Comparison of ENCODE assay signal across 14 cellular contexts in the genomic region with DNA sequence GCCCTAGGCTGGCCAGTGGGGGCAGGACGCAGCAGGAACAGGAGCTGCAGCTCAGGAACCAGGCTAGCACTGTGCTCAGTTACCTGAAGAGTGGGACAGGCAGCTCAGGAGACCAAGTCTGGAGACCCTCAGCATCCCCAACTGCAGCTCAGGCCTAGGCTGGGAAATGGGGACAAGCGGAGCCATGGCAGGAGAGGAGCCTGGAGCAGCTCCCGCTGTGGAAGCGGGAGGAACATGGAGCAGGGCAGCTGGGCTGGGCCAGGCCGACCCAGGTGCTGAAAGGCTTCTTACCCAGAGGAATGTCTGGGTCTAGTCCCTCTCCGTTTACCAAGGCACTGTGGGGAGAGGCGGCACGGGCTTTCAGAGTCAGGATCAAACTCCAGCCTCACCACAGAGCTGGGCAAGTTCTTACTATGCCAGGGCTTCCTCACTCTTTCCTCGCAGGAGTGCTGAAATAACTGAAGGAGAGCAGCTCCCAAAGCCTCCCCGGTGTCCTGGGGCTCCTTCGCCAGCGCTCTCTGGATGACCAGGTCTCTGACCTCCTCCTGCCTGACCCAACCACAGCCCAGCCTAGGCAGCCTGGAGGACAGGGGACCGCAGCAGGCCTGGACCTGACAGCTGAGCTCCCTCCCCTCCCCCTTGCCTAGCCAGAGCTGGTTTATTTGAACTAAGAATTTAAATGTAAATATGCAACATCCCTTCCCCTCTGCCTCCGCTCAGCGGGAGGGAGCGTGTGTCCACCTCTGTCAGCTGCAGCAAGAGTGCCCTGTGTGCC.
DNase-seq lines count a peak whose midpoint lies in the region; ATAC-seq and TF ChIP-seq lines count a peak whose summit lies in the region.
"Had no signal": no experiment of that assay in that cellular context is flagged by ENCODE, and none has a peak within 500 bp of the region (broad histone marks: within the 10 kb centered on the region; RNA-seq: fewer than 3 reads in every experiment).

No MANE protein-coding gene starts in this region.

- DNase-seq in heart right ventricle = no peak
- DNase-seq in Right ventricle myocardium inferior (ENCODE audit: missing footprints) = no peak
- DNase-seq in WTC11 (ENCODE audit: low spot score) = peak; percentile 52
- no peak for DNase-seq in mesendoderm
- DNase-seq in aorta = no peak
- no peak for DNase-seq in erythroblast (lab: John Stamatoyannopoulos, UW)
- no peak for DNase-seq in pons (ENCODE audit: low spot score)
- DNase-seq: ACHN; activated CD8-positive, alpha-beta T cell treated with anti-CD3 and anti-CD28 coated beads for 36 hours; activated naive CD4-positive, alpha-beta T cell treated with anti-CD3 and anti-CD28 coated beads for 36 hours; left lung had no signal

- no peak overlapping the region for H3K27ac ChIP-seq in heart right ventricle
- H3K27ac ChIP-seq in mesendoderm (ENCODE audit: low read depth, low read length) = no peak overlapping the region
- H3K27ac ChIP-seq in aorta (ENCODE audit: low read depth in 1 of 2, low read length in 2 of 2) = peak overlapping the region; percentile 78 to 97
- H3K27ac ChIP-seq: left lung, suprapubic skin had no signal

- H3K36me3 Mint-ChIP-seq in WTC11 = peaks cover 11% of the 10 kb centered on the region

- H2AK5ac ChIP-seq in mesendoderm (ENCODE audit: low read length) = no peak overlapping the region

- peaks cover 0 to 34% (median 8%) of the 10 kb centered on the region in 9 donors for H3K4me1 ChIP-seq in heart right ventricle
- peaks cover 14% of the 10 kb centered on the region for H3K4me1 ChIP-seq in mesendoderm (ENCODE audit: control insufficient read depth, low read depth, low read length)
- peaks cover 0 to 10% of the 10 kb centered on the region in 2 donors for H3K4me1 ChIP-seq in aorta (ENCODE audit: control insufficient read depth in 1 of 2, insufficient read depth in 2 of 2, low read length in 2 of 2)
- H3K4me1 ChIP-seq: left lung had no signal

- H3K4me2 ChIP-seq in mesendoderm (ENCODE audit: low read length) = no peak overlapping the region

- peak overlapping the region; percentile 13 for H3K4me3 Mint-ChIP-seq in WTC11
- H3K4me3 Mint-ChIP-seq: activated CD8-positive, alpha-beta T cell treated with anti-CD3 and anti-CD28 coated beads for 36 hours; activated naive CD4-positive, alpha-beta T cell treated with anti-CD3 and anti-CD28 coated beads for 36 hours had no signal

- ATAC-seq in heart right ventricle (peak in 5 of 8 donors; percentile 14 to 40 (median 26)), Right ventricle myocardium inferior (no peak), WTC11 (peak; percentile 62), aorta (ENCODE audit: low FRiP score) (peak; percentile 36), HG03045 (IDR thresholded peaks at IDR 0.05; ENCODE audit: unreplicated experiment) (no peak)
- ATAC-seq: activated CD8-positive, alpha-beta T cell treated with anti-CD3 and anti-CD28 coated beads for 36 hours; left lung had no signal

- H3K9me3 ChIP-seq in heart right ventricle = no peaks in the 10 kb centered on the region
- no peaks in the 10 kb centered on the region for H3K9me3 ChIP-seq in aorta (ENCODE audit: control insufficient read depth, low read length)
- H3K9me3 ChIP-seq: left lung, ovary, suprapubic skin had no signal

- intact Hi-C loops in heart right ventricle (cut with DNase I) = no loop called here
- intact Hi-C loops in Right ventricle myocardium inferior (cut with DNase I) = no loop called here
- intact Hi-C loops in aorta (cut with DNase I) = loop anchor here in 1 of 2 donors (2.0 kb wide), 1 partner anchor 18 kb away; no protein-coding TSS in a partner anchor

- H3K27me3 ChIP-seq in heart right ventricle = peaks cover 0 to 14% (median 0%) of the 10 kb centered on the region in 7 donors
- H3K27me3 ChIP-seq in mesendoderm (ENCODE audit: insufficient read depth, low read length, poor library complexity) = no peaks in the 10 kb centered on the region
- H3K27me3 ChIP-seq in aorta (ENCODE audit: control insufficient read depth in 1 of 2, insufficient read depth in 2 of 2, low read length in 1 of 2) = no peaks in the 10 kb centered on the region
- H3K27me3 ChIP-seq: left lung, ovary, suprapubic skin had no signal

- H3K79me2 ChIP-seq in mesendoderm (ENCODE audit: control insufficient read depth, insufficient read depth, low read length) = no peaks in the 10 kb centered on the region

- peak overlapping the region; percentile 1 for H3K18ac ChIP-seq in mesendoderm (ENCODE audit: low read length)

- H2BK15ac ChIP-seq in mesendoderm (replicated peaks; ENCODE audit: low read depth) = no peak overlapping the region

- POLR2A ChIA-PET in WTC11 (lab: Charles Lee) = no interaction called here

- peaks cover 53% of the 10 kb centered on the region for H3K4me1 Mint-ChIP-seq in WTC11

- H3K23ac ChIP-seq in mesendoderm (ENCODE audit: low read length) = no peak overlapping the region

- peaks cover 14% of the 10 kb centered on the region for H3K9me3 Mint-ChIP-seq in WTC11
- H3K9me3 Mint-ChIP-seq: activated CD8-positive, alpha-beta T cell treated with anti-CD3 and anti-CD28 coated beads for 36 hours; activated naive CD4-positive, alpha-beta T cell treated with anti-CD3 and anti-CD28 coated beads for 36 hours had no signal

- CTCF ChIA-PET in WTC11 (lab: Charles Lee) = interaction anchor here (0.5 to 1.4 kb wide), 5 partner anchors 17 to 292 kb away, joined by 3 to 5 read pairs (median 4); no protein-coding TSS in a partner anchor

- peaks cover 8% of the 10 kb centered on the region for H3K27me3 Mint-ChIP-seq in WTC11 (ENCODE audit: low read depth)
- H3K27me3 Mint-ChIP-seq: activated CD8-positive, alpha-beta T cell treated with anti-CD3 and anti-CD28 coated beads for 36 hours had no signal

- H4K5ac ChIP-seq in mesendoderm (ENCODE audit: low read length) = no peak overlapping the region

- H3K4ac ChIP-seq in mesendoderm (ENCODE audit: low read depth, low read length) = peak overlapping the region; percentile 10

- no peaks in the 10 kb centered on the region for H3K79me1 ChIP-seq in mesendoderm (ENCODE audit: low read length)

- TF ChIP-seq CTCF in heart right ventricle (IDR thresholded peaks at IDR 0.05) = no peak
- TF ChIP-seq CTCF in WTC11 (IDR thresholded peaks at IDR 0.05) = no peak

- WGBS in heart right ventricle, 2 donors = 80 to 82% methylated on average over 16 of the region's 16 CpGs
- no CpG with 5 or more reads among the region's 16 CpGs for WGBS in mesendoderm (ENCODE audit: extremely low coverage, insufficient coverage, low lambda C conversion rate)
- 60 to 72% methylated on average over 16 of the region's 16 CpGs for WGBS in aorta, 2 donors

- TF ChIP-seq POLR2A in erythroblast (IDR thresholded peaks at IDR 0.05; ENCODE audit: low read length) = no peak

- no peak overlapping the region for H2BK5ac ChIP-seq in mesendoderm (ENCODE audit: low read length)

- peak overlapping the region; percentile 40 for H3K56ac ChIP-seq in mesendoderm (ENCODE audit: low read length)

- 0 out of 2 replicates have a peak overlapping the region, but pooled peaks have one; percentile 51 for H3K27ac Mint-ChIP-seq in WTC11
- H3K27ac Mint-ChIP-seq: activated CD8-positive, alpha-beta T cell treated with anti-CD3 and anti-CD28 coated beads for 36 hours; activated naive CD4-positive, alpha-beta T cell treated with anti-CD3 and anti-CD28 coated beads for 36 hours had no signal

- H3K36me3 ChIP-seq in heart right ventricle (no peaks in the 10 kb centered on the region), mesendoderm (ENCODE audit: control insufficient read depth, insufficient read depth, low read length) (no peaks in the 10 kb centered on the region), aorta (ENCODE audit: control insufficient read depth in 1 of 2, insufficient read depth in 2 of 2, low read length in 1 of 2) (no peaks in the 10 kb centered on the region)
- H3K36me3 ChIP-seq: left lung, ovary, suprapubic skin had no signal

- H4K8ac ChIP-seq in mesendoderm (ENCODE audit: low read depth, low read length) = no peak overlapping the region

- no peak overlapping the region for H3K9ac ChIP-seq in mesendoderm (ENCODE audit: low read length)

- H3K4me3 ChIP-seq in heart right ventricle = no peak overlapping the region
- no peak overlapping the region for H3K4me3 ChIP-seq in mesendoderm (ENCODE audit: low read length)
- no peak overlapping the region for H3K4me3 ChIP-seq in aorta (ENCODE audit: low read length in 2 of 2)
- H3K4me3 ChIP-seq: left lung, ovary, suprapubic skin had no signal

- no peak overlapping the region for H2BK120ac ChIP-seq in mesendoderm (ENCODE audit: low read depth, low read length)

TF ChIP-seq in WTC11, 78 proteins besides CTCF, POLR2A, EP300 and RAD21 (continues in another document):
- TF ChIP-seq CBFB (CRISPR knock-in tag; IDR thresholded peaks at IDR 0.05; ENCODE audit: low read depth) (no peak), JAZF1 (CRISPR knock-in tag; IDR thresholded peaks at IDR 0.05) (no peak), ZNF263 (CRISPR knock-in tag; IDR thresholded peaks at IDR 0.05; ENCODE audit: low read depth) (no peak), FOXP1 (CRISPR knock-in tag; IDR thresholded peaks at IDR 0.05; ENCODE audit: borderline replicate concordance) (0 out of 2 replicates have a peak, but pooled peaks have one; percentile 26), ZNF138 (CRISPR knock-in tag; conservative IDR thresholded peaks at IDR 0.05) (no peak)
- TF ChIP-seq, protein P1, sequence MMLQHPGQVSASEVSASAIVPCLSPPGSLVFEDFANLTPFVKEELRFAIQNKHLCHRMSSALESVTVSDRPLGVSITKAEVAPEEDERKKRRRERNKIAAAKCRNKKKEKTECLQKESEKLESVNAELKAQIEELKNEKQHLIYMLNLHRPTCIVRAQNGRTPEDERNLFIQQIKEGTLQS (CRISPR knock-in tag; conservative IDR thresholded peaks at IDR 0.05) = no peak
- TF ChIP-seq, protein P2, sequence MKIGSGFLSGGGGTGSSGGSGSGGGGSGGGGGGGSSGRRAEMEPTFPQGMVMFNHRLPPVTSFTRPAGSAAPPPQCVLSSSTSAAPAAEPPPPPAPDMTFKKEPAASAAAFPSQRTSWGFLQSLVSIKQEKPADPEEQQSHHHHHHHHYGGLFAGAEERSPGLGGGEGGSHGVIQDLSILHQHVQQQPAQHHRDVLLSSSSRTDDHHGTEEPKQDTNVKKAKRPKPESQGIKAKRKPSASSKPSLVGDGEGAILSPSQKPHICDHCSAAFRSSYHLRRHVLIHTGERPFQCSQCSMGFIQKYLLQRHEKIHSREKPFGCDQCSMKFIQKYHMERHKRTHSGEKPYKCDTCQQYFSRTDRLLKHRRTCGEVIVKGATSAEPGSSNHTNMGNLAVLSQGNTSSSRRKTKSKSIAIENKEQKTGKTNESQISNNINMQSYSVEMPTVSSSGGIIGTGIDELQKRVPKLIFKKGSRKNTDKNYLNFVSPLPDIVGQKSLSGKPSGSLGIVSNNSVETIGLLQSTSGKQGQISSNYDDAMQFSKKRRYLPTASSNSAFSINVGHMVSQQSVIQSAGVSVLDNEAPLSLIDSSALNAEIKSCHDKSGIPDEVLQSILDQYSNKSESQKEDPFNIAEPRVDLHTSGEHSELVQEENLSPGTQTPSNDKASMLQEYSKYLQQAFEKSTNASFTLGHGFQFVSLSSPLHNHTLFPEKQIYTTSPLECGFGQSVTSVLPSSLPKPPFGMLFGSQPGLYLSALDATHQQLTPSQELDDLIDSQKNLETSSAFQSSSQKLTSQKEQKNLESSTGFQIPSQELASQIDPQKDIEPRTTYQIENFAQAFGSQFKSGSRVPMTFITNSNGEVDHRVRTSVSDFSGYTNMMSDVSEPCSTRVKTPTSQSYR (CRISPR knock-in tag; IDR thresholded peaks at IDR 0.05) = 0 out of 2 replicates have a peak, but pooled peaks have one; percentile 47

Comparison
In these comparisons a context has a peak if more than half of its experiments do, and no peak if none do; other contexts are left out.
1. ATAC-seq: peak in heart right ventricle (5 of 8), WTC11 (single experiment) and aorta (single experiment); none in Right ventricle myocardium inferior (single experiment) and HG03045 (single experiment).
2. H3K27ac ChIP-seq: peak in aorta (2 of 2); none in heart right ventricle (0 of 10) and mesendoderm (single experiment).